8 cellular contexts compared by ENCODE assay signal in genomic region chr10:26860542-26861325, GRCh38. TPM values are rescaled to one million over a fixed set of nuclear protein-coding genes. Genes with fewer than 3 reads are reported as not detected.
DNase-seq lines count a peak whose midpoint lies in the region; ATAC-seq and TF ChIP-seq lines count a peak whose summit lies in the region.

TSS of gene ABI1 (minus strand) at chr10:26860958. CDS start at chr10:26860863, 95 bp downstream.

- peak; percentile 83 for TF ChIP-seq POLR2A in GM10847 (IDR thresholded peaks at IDR 0.05; ENCODE audit: extremely low read depth, insufficient read length)

- no peaks in the 10 kb centered on the region for H3K27me3 Mint-ChIP-seq in activated naive CD8-positive, alpha-beta T cell

- H3K9me3 Mint-ChIP-seq in activated naive CD8-positive, alpha-beta T cell (ENCODE audit: low read depth) = no peaks in the 10 kb centered on the region

- peaks cover 26% of the 10 kb centered on the region for H3K4me1 Mint-ChIP-seq in activated naive CD8-positive, alpha-beta T cell (ENCODE audit: low read depth)

- peak; percentile 74 for ATAC-seq in HG02610 (IDR thresholded peaks at IDR 0.05; ENCODE audit: unreplicated experiment)

- H3K27ac Mint-ChIP-seq in activated naive CD8-positive, alpha-beta T cell = peak within 1 kb of the TSS; percentile 99

- H3K36me3 Mint-ChIP-seq in activated naive CD8-positive, alpha-beta T cell = no peaks in the 10 kb centered on the region

- peak within 1 kb of the TSS; percentile 99 for H3K4me3 Mint-ChIP-seq in activated naive CD8-positive, alpha-beta T cell

- DNase-seq in NCI-H1105 (lab: John Stamatoyannopoulos, UW) = peak; percentile 92
- DNase-seq in SKM-1 treated with dmso at 0.1 percent for 144 hours (lab: John Stamatoyannopoulos, UW; ENCODE audit: unreplicated experiment) = peak; percentile 89
- DNase-seq in glomerular endothelial cell (ENCODE audit: extremely low read depth, low read depth, low spot score) = peak; percentile 94
- DNase-seq in occipital lobe (lab: John Stamatoyannopoulos, UW) = peak; percentile 97

- peak within 1 kb of the TSS; percentile 91 for H3K27ac ChIP-seq in temporal lobe (ENCODE audit: low read depth, low read length)

RNA-seq across cellular contexts. Expression of gene ABI1, which starts in this region (rescaled TPM):
- total RNA-seq in glomerular endothelial cell (50.5 and 59.9 TPM in 2 replicates), occipital lobe (65.7 TPM), temporal lobe (43.3 TPM)

Comparison
In these comparisons a context has a peak if more than half of its experiments do, and no peak if none do; other contexts are left out.
1. Peak in every context shown above with its lines: DNase-seq, ATAC-seq and H3K27ac ChIP-seq.